ENCODE assay signal across 19 cellular contexts in the genomic region with DNA sequence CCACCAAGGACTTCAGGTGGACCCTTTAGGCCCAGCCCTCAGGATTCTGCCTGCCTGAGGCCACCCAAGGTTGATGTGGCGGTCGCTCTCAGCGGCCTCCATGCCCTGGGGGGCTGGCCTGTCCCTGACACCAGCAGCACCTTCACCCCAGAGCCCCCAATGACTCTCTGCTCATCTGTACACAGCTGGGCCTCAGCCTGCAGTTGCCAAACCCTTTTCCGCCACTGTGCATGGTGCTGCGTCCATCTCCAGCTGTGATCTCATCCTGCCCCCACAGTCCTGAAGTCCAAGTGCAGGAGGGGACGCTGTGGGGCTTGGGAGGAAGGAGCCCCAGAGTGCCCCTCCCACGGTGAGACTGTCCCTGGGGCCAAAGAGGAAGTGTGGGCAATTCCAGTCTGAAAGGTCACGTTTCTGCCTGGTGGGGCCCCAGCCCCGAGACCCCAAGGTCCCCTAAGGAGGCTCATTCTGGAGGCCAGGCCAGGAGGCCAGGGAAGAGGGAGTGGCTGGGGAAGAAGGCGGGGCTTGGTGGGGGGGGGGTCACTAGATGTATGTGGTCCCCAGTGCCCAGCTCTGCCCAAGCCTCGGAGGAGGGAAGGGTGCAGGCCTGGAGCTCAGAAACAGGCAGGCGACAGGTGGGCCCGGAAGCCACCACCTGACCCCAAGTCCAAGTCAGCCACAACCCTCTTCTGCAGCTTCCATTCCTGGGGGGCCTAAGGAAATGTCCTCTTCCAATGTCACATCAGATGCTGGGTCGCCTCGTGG. TPM values are rescaled to one million over a fixed set of nuclear protein-coding genes. Genes with fewer than 3 reads are reported as not detected.
DNase-seq lines count a peak whose midpoint lies in the region; ATAC-seq and TF ChIP-seq lines count a peak whose summit lies in the region.
"Had no signal": no experiment of that assay in that cellular context is flagged by ENCODE, and none has a peak within 500 bp of the region (broad histone marks: within the 10 kb centered on the region; RNA-seq: fewer than 3 reads in every experiment).

No MANE protein-coding gene starts in this region.

- H3K4me3 Mint-ChIP-seq in neural progenitor cell = no peak overlapping the region
- H3K4me3 Mint-ChIP-seq: activated B cell treated with CpG ODN at 0.5 μM for 24 hours; activated CD4-positive, alpha-beta memory T cell treated with anti-CD3 and anti-CD28 coated beads for 36 hours; activated naive CD8-positive, alpha-beta T cell; activated T-cell treated with anti-CD3 and anti-CD28 coated beads, Interleukin-2, amount 50 U/mL, for 24 hours had no signal

- H3K27ac Mint-ChIP-seq in neural progenitor cell = peak overlapping the region; percentile 79
- H3K27ac Mint-ChIP-seq: activated B cell treated with CpG ODN at 0.5 μM for 24 hours; activated CD4-positive, alpha-beta memory T cell treated with anti-CD3 and anti-CD28 coated beads for 36 hours; activated naive CD8-positive, alpha-beta T cell; activated T-cell treated with anti-CD3 and anti-CD28 coated beads, Interleukin-2, amount 50 U/mL, for 24 hours; progenitor cell of endocrine pancreas had no signal

- H3K9me3 ChIP-seq in BE2C (no peaks in the 10 kb centered on the region), heart left ventricle (no peaks in the 10 kb centered on the region), neural progenitor cell (ENCODE audit: low read depth) (no peaks in the 10 kb centered on the region), WERI-Rb-1 (ENCODE audit: severe bottlenecking) (no peaks in the 10 kb centered on the region)
- H3K9me3 ChIP-seq: testis had no signal

- WGBS in heart left ventricle, 4 donors = 56 to 81% (median 73%) methylated on average over 9 to 15 of the region's 15 CpGs

- H3K27me3 Mint-ChIP-seq in neural progenitor cell (ENCODE audit: insufficient read depth, low read depth) = peaks cover 3% of the 10 kb centered on the region
- H3K27me3 Mint-ChIP-seq: activated B cell treated with CpG ODN at 0.5 μM for 24 hours; activated CD4-positive, alpha-beta memory T cell treated with anti-CD3 and anti-CD28 coated beads for 36 hours; activated naive CD8-positive, alpha-beta T cell; activated T-cell treated with anti-CD3 and anti-CD28 coated beads, Interleukin-2, amount 50 U/mL, for 24 hours; naive thymus-derived CD8-positive, alpha-beta T cell had no signal

- H3K4me3 ChIP-seq in BE2C (ENCODE audit: low read depth, low read length) (no peak overlapping the region), heart left ventricle (no peak overlapping the region), neural progenitor cell (no peak overlapping the region), WERI-Rb-1 (ENCODE audit: low read depth, low read length) (no peak overlapping the region)
- H3K4me3 ChIP-seq: testis had no signal

- H3K4me1 Mint-ChIP-seq in neural progenitor cell = peaks cover 17% of the 10 kb centered on the region
- H3K4me1 Mint-ChIP-seq: activated B cell treated with CpG ODN at 0.5 μM for 24 hours had no signal

- ATAC-seq in heart left ventricle (peak in 3 of 4 donors; percentile 31 to 51 (median 38)), HG03354 (IDR thresholded peaks at IDR 0.05; ENCODE audit: poor library complexity, severe bottlenecking, unreplicated experiment) (no peak), GM18873 (IDR thresholded peaks at IDR 0.05; ENCODE audit: low FRiP score, unreplicated experiment) (no peak)
- ATAC-seq: naive thymus-derived CD8-positive, alpha-beta T cell had no signal

- TF ChIP-seq CTCF in BE2C (IDR thresholded peaks at IDR 0.05; ENCODE audit: low read depth, low read length) (no peak), heart left ventricle (IDR thresholded peaks at IDR 0.05) (no peak), neural progenitor cell (IDR thresholded peaks at IDR 0.05) (no peak), WERI-Rb-1 (IDR thresholded peaks at IDR 0.05; ENCODE audit: low read depth, low read length) (no peak)

- peaks cover 8% of the 10 kb centered on the region for H3F3A ChIP-seq in neural progenitor cell (ENCODE audit: low read depth)

- H3K79me2 ChIP-seq in neural progenitor cell (ENCODE audit: low read depth) = no peaks in the 10 kb centered on the region

- H3K4me1 ChIP-seq in BE2C (no peaks in the 10 kb centered on the region), heart left ventricle (peaks cover 0 to 42% (median 23%) of the 10 kb centered on the region in 12 donors), neural progenitor cell (peaks cover 26% of the 10 kb centered on the region)
- H3K4me1 ChIP-seq: testis had no signal

- DNase-seq in BE2C = peak; percentile 3
- DNase-seq in MV-4-11 (lab: John Stamatoyannopoulos, UW) = peak; percentile 71
- DNase-seq in heart left ventricle = peak; percentile 38 to 63 (median 53)
- no peak for DNase-seq in neural progenitor cell (ENCODE audit: low spot score)
- no peak for DNase-seq in NCI-H345 (lab: John Stamatoyannopoulos, UW)
- DNase-seq in WERI-Rb-1 = no peak
- DNase-seq: activated B cell treated with CpG ODN at 0.5 μM for 24 hours; activated CD4-positive, alpha-beta memory T cell treated with anti-CD3 and anti-CD28 coated beads for 36 hours; activated T-cell treated with anti-CD3 and anti-CD28 coated beads, Interleukin-2, amount 50 U/mL, for 24 hours; DMS79 treated with DMSO at 0.1 percent for 48 hours; mesenchymal stem cell; NCI-H69; testis had no signal

- H3K27ac ChIP-seq in heart left ventricle = peak overlapping the region in 4 of 12 donors; percentile 9 to 30 (median 25)
- no peak overlapping the region for H3K27ac ChIP-seq in neural progenitor cell
- no peak overlapping the region for H3K27ac ChIP-seq in WERI-Rb-1
- H3K27ac ChIP-seq: KMS-11, testis had no signal

- H3K36me3 Mint-ChIP-seq in neural progenitor cell = peaks cover 2% of the 10 kb centered on the region
- H3K36me3 Mint-ChIP-seq: activated CD4-positive, alpha-beta memory T cell treated with anti-CD3 and anti-CD28 coated beads for 36 hours; activated naive CD8-positive, alpha-beta T cell; naive thymus-derived CD8-positive, alpha-beta T cell had no signal

- H3K4me2 ChIP-seq in neural progenitor cell = no peak overlapping the region
- H3K4me2 ChIP-seq: KMS-11 had no signal

- no peaks in the 10 kb centered on the region for H3K36me3 ChIP-seq in BE2C
- H3K36me3 ChIP-seq in heart left ventricle = no peaks in the 10 kb centered on the region
- H3K36me3 ChIP-seq in neural progenitor cell = no peaks in the 10 kb centered on the region
- H3K36me3 ChIP-seq in WERI-Rb-1 = no peaks in the 10 kb centered on the region

- H3K27me3 ChIP-seq in BE2C (no peaks in the 10 kb centered on the region), heart left ventricle (no peaks in the 10 kb centered on the region), neural progenitor cell (no peaks in the 10 kb centered on the region), WERI-Rb-1 (ENCODE audit: insufficient read depth, low read depth, severe bottlenecking) (no peaks in the 10 kb centered on the region)
- H3K27me3 ChIP-seq: testis had no signal

- H3K9ac ChIP-seq in neural progenitor cell = no peak overlapping the region
- H3K9ac ChIP-seq: KMS-11 had no signal

- H2AFZ ChIP-seq in neural progenitor cell (replicated peaks) = no peak overlapping the region

- peaks cover 47% of the 10 kb centered on the region for H4K20me1 ChIP-seq in neural progenitor cell (ENCODE audit: low read depth)

- TF ChIP-seq POLR2A in heart left ventricle (IDR thresholded peaks at IDR 0.05) = no peak

- intact Hi-C loops in heart left ventricle (cut with DNase I) = no loop called here

- H3K9me3 Mint-ChIP-seq in neural progenitor cell = no peaks in the 10 kb centered on the region
- H3K9me3 Mint-ChIP-seq: activated B cell treated with CpG ODN at 0.5 μM for 24 hours; activated CD4-positive, alpha-beta memory T cell treated with anti-CD3 and anti-CD28 coated beads for 36 hours; activated T-cell treated with anti-CD3 and anti-CD28 coated beads, Interleukin-2, amount 50 U/mL, for 24 hours; naive thymus-derived CD8-positive, alpha-beta T cell had no signal

RNA-seq across cellular contexts. Expression of gene OSBPL5, which starts 31.5 kb away (rescaled TPM):
- 6.4 TPM for polyA plus RNA-seq in BE2C (2012; ENCODE audit: insufficient read depth, insufficient read length, low read depth)
- 10 to 100 TPM; 10.1 to 27.7 (median 17.0) TPM for total RNA-seq in heart left ventricle
- 10 to 100 TPM; 11.1 to 11.2 TPM for polyA plus RNA-seq in heart left ventricle
- 6.2 and 20.1 TPM in 2 replicates for total RNA-seq in neural progenitor cell (ENCODE audit: low replicate concordance)
- total RNA-seq: activated B cell treated with CpG ODN at 0.5 μM for 24 hours had no signal

Comparison
In these comparisons a context has a peak if more than half of its experiments do, and no peak if none do; other contexts are left out.
1. DNase-seq: peak in BE2C (single experiment), MV-4-11 (single experiment) and heart left ventricle (5 of 5); none in neural progenitor cell (single experiment), NCI-H345 (single experiment) and WERI-Rb-1 (single experiment).
2. ATAC-seq: peak in heart left ventricle (3 of 4); none in HG03354 (single experiment) and GM18873 (single experiment).